8 cellular contexts compared by ENCODE assay signal in genomic region chr19:13151605-13152355, GRCh38. TPM values are rescaled to one million over a fixed set of nuclear protein-coding genes. Genes with fewer than 3 reads are reported as not detected.
DNase-seq lines count a peak whose midpoint lies in the region; ATAC-seq and TF ChIP-seq lines count a peak whose summit lies in the region.

No MANE protein-coding gene starts in this region.

- H3K36me3 Mint-ChIP-seq in T-helper 17 cell (ENCODE audit: low read depth) = peaks cover 8% of the 10 kb centered on the region
- peaks cover 10% of the 10 kb centered on the region for H3K36me3 Mint-ChIP-seq in progenitor cell of endocrine pancreas (ENCODE audit: insufficient read depth)

- peak overlapping the region; percentile 98 to 100 (median 99) for H3K27ac ChIP-seq in upper lobe of left lung

- peak; percentile 40 for ATAC-seq in HG02840 (IDR thresholded peaks at IDR 0.05; ENCODE audit: low FRiP score, unreplicated experiment)
- peak; percentile 58 for ATAC-seq in T-helper 17 cell
- peak; percentile 65 to 67 for ATAC-seq in left cardiac atrium
- peak; percentile 70 to 84 for ATAC-seq in upper lobe of left lung (ENCODE audit: low FRiP score in 2 of 2)

- intact Hi-C loops in left cardiac atrium (cut with DNase I) = loop anchor here in 1 of 2 donors (5.0 to 10.0 kb wide), 3 partner anchors 49 to 693 kb away; partner anchors contain the start of gene LYL1

- WGBS in upper lobe of left lung, 2 donors = 0 to 2% methylated on average over 2 to 33 of the region's 71 CpGs

- H3K4me3 ChIP-seq in upper lobe of left lung = peak overlapping the region; percentile 79 to 99 (median 92)

- DNase-seq in NCI-H187 (lab: John Stamatoyannopoulos, UW) (peak; percentile 62 to 81), T-helper 17 cell (peak; percentile 90 to 93 (median 92)), amniotic stem cell (lab: John Stamatoyannopoulos, UW) (peak; percentile 95), left cardiac atrium (peak; percentile 98), progenitor cell of endocrine pancreas (ENCODE audit: low spot score, unreplicated experiment) (peak; percentile 93), upper lobe of left lung (peak; percentile 97 to 99)

- no peaks in the 10 kb centered on the region for H3K27me3 ChIP-seq in upper lobe of left lung

- H3K9me3 ChIP-seq in T-helper 17 cell (ENCODE audit: control insufficient read depth, low read length, poor library complexity, severe bottlenecking) = peaks cover 4% of the 10 kb centered on the region
- H3K9me3 ChIP-seq in upper lobe of left lung = no peaks in the 10 kb centered on the region

- H3K36me3 ChIP-seq in upper lobe of left lung = peaks cover 0 to 10% (median 0%) of the 10 kb centered on the region in 4 donors

- H3K27ac Mint-ChIP-seq in T-helper 17 cell = peak overlapping the region; percentile 97
- peak overlapping the region; percentile 100 for H3K27ac Mint-ChIP-seq in progenitor cell of endocrine pancreas

- H3K4me1 ChIP-seq in upper lobe of left lung = peaks cover 19 to 47% (median 34%) of the 10 kb centered on the region in 4 donors

- H3K9me3 Mint-ChIP-seq in progenitor cell of endocrine pancreas (ENCODE audit: low read depth) = no peaks in the 10 kb centered on the region

- no peaks in the 10 kb centered on the region for H3K27me3 Mint-ChIP-seq in T-helper 17 cell
- no peaks in the 10 kb centered on the region for H3K27me3 Mint-ChIP-seq in progenitor cell of endocrine pancreas

- H3K4me1 Mint-ChIP-seq in T-helper 17 cell (peaks cover 50% of the 10 kb centered on the region), progenitor cell of endocrine pancreas (ENCODE audit: low read depth) (peaks cover 17% of the 10 kb centered on the region)

- TF ChIP-seq CTCF in progenitor cell of endocrine pancreas (IDR thresholded peaks at IDR 0.05; ENCODE audit: unreplicated experiment) (peak; percentile 29), upper lobe of left lung (IDR thresholded peaks at IDR 0.05) (peak in 5 of 6 experiments; percentile 8 to 16 (median 13))

- TF ChIP-seq POLR2A in GM10847 (IDR thresholded peaks at IDR 0.05; ENCODE audit: extremely low read depth, insufficient read length) (peak; percentile 41), upper lobe of left lung (IDR thresholded peaks at IDR 0.05) (peak; percentile 57 to 98 (median 94))

- TF ChIP-seq EP300 in upper lobe of left lung (IDR thresholded peaks at IDR 0.05) = peak in 2 of 4 donors; percentile 25 to 67

- H3K4me3 Mint-ChIP-seq in T-helper 17 cell (peak overlapping the region; percentile 93), progenitor cell of endocrine pancreas (ENCODE audit: low read depth) (peak overlapping the region; percentile 96)

RNA-seq across cellular contexts. Expression of gene IER2, which starts 1.6 kb away (rescaled TPM):
- total RNA-seq in T-helper 17 cell (100 to 1,000 TPM; 376 to 523 TPM), left cardiac atrium (10 to 100 TPM; 36.9 to 61.3 TPM), progenitor cell of endocrine pancreas (88.4 and 93.4 TPM in 2 replicates), upper lobe of left lung (100 to 1,000 TPM in 4 of 6 donors, 10 to 100 TPM in 2; 94.3 to 246 (median 129) TPM)

RNA-seq across cellular contexts. Expression of gene STX10, which starts 1.6 kb away (rescaled TPM):
- 10 to 100 TPM; 33.5 TPM for total RNA-seq in T-helper 17 cell
- 10 to 100 TPM; 30.0 to 36.1 TPM for total RNA-seq in left cardiac atrium
- 49.2 and 55.9 TPM in 2 replicates for total RNA-seq in progenitor cell of endocrine pancreas
- 100 to 1,000 TPM in 4 of 6 donors, 10 to 100 TPM in 2; 80.0 to 348 (median 107) TPM for total RNA-seq in upper lobe of left lung

RNA-seq across cellular contexts. Expression of gene NACC1, which starts 33.7 kb away (rescaled TPM):
- total RNA-seq in T-helper 17 cell (10 to 100 TPM; 23.1 to 26.4 TPM), left cardiac atrium (10 to 100 TPM; 34.9 to 47.8 TPM), progenitor cell of endocrine pancreas (92.3 and 103 TPM in 2 replicates), upper lobe of left lung (10 to 100 TPM; 22.0 to 96.1 (median 55.7) TPM)

RNA-seq across cellular contexts. Expression of gene TRMT1, which starts 35.2 kb away (rescaled TPM):
- total RNA-seq in T-helper 17 cell (10 to 100 TPM; 60.3 to 72.3 TPM), left cardiac atrium (10 to 100 TPM; 18.4 to 20.9 TPM), progenitor cell of endocrine pancreas (51.5 and 52.4 TPM in 2 replicates), upper lobe of left lung (10 to 100 TPM; 27.2 to 92.2 (median 33.1) TPM)

RNA-seq across cellular contexts. Expression of gene LYL1, which starts 49.1 kb away (rescaled TPM):
- total RNA-seq in T-helper 17 cell (10 to 100 TPM in 1 of 2 donors, 1 to 10 TPM in 1; 6.9 to 17.9 TPM), left cardiac atrium (1 to 10 TPM; 7.5 to 9.0 TPM), progenitor cell of endocrine pancreas (0.47 and 0.50 TPM in 2 replicates), upper lobe of left lung (10 to 100 TPM; 22.6 to 55.5 (median 31.4) TPM)

Comparison
In these comparisons a context has a peak if more than half of its experiments do, and no peak if none do; other contexts are left out.
1. Peak in every context shown above with its lines: DNase-seq, ATAC-seq, H3K4me3 ChIP-seq and H3K27ac ChIP-seq.